14 cellular contexts compared by ENCODE assay signal in the genomic region with DNA sequence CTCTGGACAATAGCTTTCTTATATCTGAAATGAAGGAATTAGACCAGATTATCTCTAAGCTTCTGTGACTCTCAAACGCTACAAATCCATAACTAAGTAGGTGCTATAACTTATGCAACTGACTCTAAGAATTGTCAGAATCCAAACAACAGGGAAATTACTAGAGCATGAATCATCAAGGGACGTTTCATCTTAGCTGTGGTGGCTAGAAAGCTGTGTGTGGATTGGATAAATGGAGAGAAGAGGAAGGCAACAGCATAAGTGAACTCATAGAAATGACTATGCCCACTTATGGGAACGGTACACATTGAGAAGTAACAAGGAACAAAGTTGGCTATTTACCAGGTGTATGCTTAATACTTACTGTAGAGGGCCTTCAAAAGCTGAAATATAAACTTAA.
DNase-seq lines count a peak whose midpoint lies in the region; ATAC-seq and TF ChIP-seq lines count a peak whose summit lies in the region.
"Had no signal": no experiment of that assay in that cellular context is flagged by ENCODE, and none has a peak within 500 bp of the region (broad histone marks: within the 10 kb centered on the region; RNA-seq: fewer than 3 reads in every experiment).

No MANE protein-coding gene starts in this region.

- DNase-seq in AG09309 (ENCODE audit: low read depth) (peak; percentile 47), HT-29 (ENCODE audit: low spot score) (peak; percentile 35), amniotic epithelial cell (ENCODE audit: low read depth) (peak; percentile 78), kidney glomerular epithelial cell (lab: John Stamatoyannopoulos, UW) (peak; percentile 68), amygdala (lab: John Stamatoyannopoulos, UW) (no peak), GM23338 (ENCODE audit: low spot score) (no peak), NCI-H146 treated with DMSO at 0.1 percent for 48 hours (lab: John Stamatoyannopoulos, UW; ENCODE audit: unreplicated experiment) (no peak)
- DNase-seq: activated CD4-positive, alpha-beta T cell treated with anti-CD3 and anti-CD28 coated beads, Interleukin-2, amount 10 ng/mL, durations not matched to agents 7 days and 5 days; islet precursor cell had no signal

- TF ChIP-seq CTCF in AG09309 (IDR thresholded peaks at IDR 0.05; ENCODE audit: control insufficient read depth, insufficient read depth, low read depth, low read length, missing control alignments) (no peak), GM23338 (conservative IDR thresholded peaks at IDR 0.05; ENCODE audit: low read depth in 2 of 2) (no peak)

- no peaks in the 10 kb centered on the region for H3K27me3 ChIP-seq in GM23338 (ENCODE audit: insufficient read depth)
- H3K27me3 ChIP-seq: SJCRH30 had no signal

- H2AFZ ChIP-seq in GM23338, result no peak overlapping the region; the same call in 1 of the 2 replicates
- H2AFZ ChIP-seq: parathyroid adenoma had no signal

- no peak overlapping the region for H3K27ac Mint-ChIP-seq in GM23338
- H3K27ac Mint-ChIP-seq: activated CD4-positive, alpha-beta T cell treated with anti-CD3 and anti-CD28 coated beads, Interleukin-2, amount 10 ng/mL, durations not matched to agents 7 days and 5 days; activated naive CD8-positive, alpha-beta T cell; IgD-negative memory B cell had no signal

- no peaks in the 10 kb centered on the region for H3K36me3 Mint-ChIP-seq in GM23338 (ENCODE audit: low read depth)
- H3K36me3 Mint-ChIP-seq: activated naive CD8-positive, alpha-beta T cell; IgD-negative memory B cell had no signal

- no peaks in the 10 kb centered on the region for H3K9me3 Mint-ChIP-seq in GM23338
- H3K9me3 Mint-ChIP-seq: activated CD4-positive, alpha-beta T cell treated with anti-CD3 and anti-CD28 coated beads, Interleukin-2, amount 10 ng/mL, durations not matched to agents 7 days and 5 days had no signal

- H3K27ac ChIP-seq in GM23338 (ENCODE audit: low read depth), result no peak overlapping the region
- H3K27ac ChIP-seq: parathyroid adenoma, SJCRH30 had no signal

- no peak overlapping the region for H3K4me3 ChIP-seq in AG09309 (ENCODE audit: control insufficient read depth, low read depth, low read length)
- H3K4me3 ChIP-seq in GM23338, result no peak overlapping the region
- H3K4me3 ChIP-seq: SJCRH30 had no signal

- H3K36me3 ChIP-seq in GM23338 (ENCODE audit: insufficient read depth), result no peaks in the 10 kb centered on the region
- H3K36me3 ChIP-seq: SJCRH30 had no signal

- H3K4me1 Mint-ChIP-seq in GM23338, result no peaks in the 10 kb centered on the region
- H3K4me1 Mint-ChIP-seq: activated CD4-positive, alpha-beta T cell treated with anti-CD3 and anti-CD28 coated beads, Interleukin-2, amount 10 ng/mL, durations not matched to agents 7 days and 5 days; IgD-negative memory B cell had no signal

- H3K4me2 ChIP-seq in GM23338, result no peak overlapping the region

- peaks cover 3% of the 10 kb centered on the region for H3K27me3 Mint-ChIP-seq in GM23338 (ENCODE audit: insufficient read depth, low read depth, poor library complexity)
- H3K27me3 Mint-ChIP-seq: activated naive CD8-positive, alpha-beta T cell had no signal

- H3K4me1 ChIP-seq in GM23338 (ENCODE audit: insufficient read depth), result peaks cover 6% of the 10 kb centered on the region; the same call in 1 of the 2 replicates
- H3K4me1 ChIP-seq: parathyroid adenoma had no signal

- no peaks in the 10 kb centered on the region for H3F3A ChIP-seq in GM23338 (replicated peaks; ENCODE audit: low read depth)

- no peaks in the 10 kb centered on the region for H4K20me1 ChIP-seq in GM23338 (replicated peaks; ENCODE audit: insufficient read depth)

- ATAC-seq in GM18519 (IDR thresholded peaks at IDR 0.05; ENCODE audit: low FRiP score, unreplicated experiment) (no peak), GM23338 (no peak)

- no peak overlapping the region for H3K4me3 Mint-ChIP-seq in GM23338
- H3K4me3 Mint-ChIP-seq: activated CD4-positive, alpha-beta T cell treated with anti-CD3 and anti-CD28 coated beads, Interleukin-2, amount 10 ng/mL, durations not matched to agents 7 days and 5 days; activated naive CD8-positive, alpha-beta T cell; IgD-negative memory B cell had no signal

- H3K9me2 ChIP-seq in GM23338 (ENCODE audit: insufficient read depth), result peaks cover 8% of the 10 kb centered on the region

- H3K79me2 ChIP-seq in GM23338 (replicated peaks; ENCODE audit: insufficient read depth), result no peaks in the 10 kb centered on the region
- H3K79me2 ChIP-seq: parathyroid adenoma had no signal

TF ChIP-seq in GM23338, 12 proteins besides CTCF, POLR2A, EP300 and RAD21 (continues in another document):
- TF ChIP-seq ETS1 (IDR thresholded peaks at IDR 0.05), result no peak
- TF ChIP-seq JUNB (IDR thresholded peaks at IDR 0.05; ENCODE audit: unreplicated experiment), result no peak
- no peak for TF ChIP-seq EZH2 (IDR thresholded peaks at IDR 0.05; ENCODE audit: low read depth, unreplicated experiment)
- TF ChIP-seq CREB1 (CRISPR knock-in tag; IDR thresholded peaks at IDR 0.05; ENCODE audit: low read depth), result no peak
- TF ChIP-seq EZH2phosphoT487 (IDR thresholded peaks at IDR 0.05; ENCODE audit: unreplicated experiment), result no peak
- TF ChIP-seq ZNF114 (CRISPR knock-in tag; IDR thresholded peaks at IDR 0.05), result no peak
- TF ChIP-seq STAT1 (IDR thresholded peaks at IDR 0.05; ENCODE audit: unreplicated experiment), result no peak
- no peak for TF ChIP-seq ZNF331 (CRISPR knock-in tag; IDR thresholded peaks at IDR 0.05; ENCODE audit: low read depth)
- no peak for TF ChIP-seq NANOG (IDR thresholded peaks at IDR 0.05; ENCODE audit: borderline replicate concordance)
- TF ChIP-seq POLR2AphosphoS5 (IDR thresholded peaks at IDR 0.05; ENCODE audit: low read depth), result no peak
- no peak for TF ChIP-seq ZNF462 (CRISPR knock-in tag; IDR thresholded peaks at IDR 0.05)

Comparison
In these comparisons a context has a peak if more than half of its experiments do, and no peak if none do; other contexts are left out.
1. DNase-seq: peak in AG09309 (single experiment), HT-29 (single experiment), amniotic epithelial cell (single experiment) and kidney glomerular epithelial cell (single experiment); none in amygdala (0 of 56), GM23338 (single experiment) and NCI-H146 treated with DMSO at 0.1 percent for 48 hours (single experiment).